10 cellular contexts compared by ENCODE assay signal in the genomic region with DNA sequence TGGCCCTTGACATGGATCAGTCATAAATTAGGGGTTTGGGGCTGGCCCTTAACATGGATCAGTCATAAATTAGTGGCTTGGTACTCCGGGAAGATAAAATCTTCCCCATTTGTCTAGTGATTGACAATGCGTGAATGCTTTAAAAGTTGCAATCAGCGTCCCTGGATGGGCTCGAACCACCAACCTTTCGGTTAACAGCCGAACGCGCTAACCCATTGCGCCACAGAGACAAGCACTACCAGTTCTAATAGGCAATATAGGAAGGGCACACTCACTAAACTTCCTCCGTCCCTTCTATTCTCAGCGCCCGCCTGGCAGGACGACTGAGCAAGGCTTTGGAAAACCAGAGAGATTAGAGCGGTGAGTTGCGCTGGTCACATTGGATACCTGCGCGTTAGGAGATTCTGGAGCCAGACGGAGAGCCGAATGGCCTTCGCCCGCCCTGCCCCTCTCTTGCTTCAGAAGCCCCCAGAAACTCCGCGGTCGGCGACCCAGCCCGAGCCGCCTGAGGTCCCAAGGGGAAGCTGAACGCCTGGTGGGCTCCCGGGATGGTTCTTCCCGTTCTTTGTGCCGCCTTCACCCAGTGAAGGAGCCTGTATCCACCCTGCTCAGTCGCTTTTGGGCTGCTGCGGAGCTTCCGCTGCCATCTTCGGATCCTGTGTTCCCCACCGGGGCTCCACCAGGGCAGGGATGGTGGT.
A peak's percentile ranks its signal among the peaks of the same experiment; 100 is the strongest.
DNase-seq lines count a peak whose midpoint lies in the region; ATAC-seq and TF ChIP-seq lines count a peak whose summit lies in the region.
"Had no signal": no experiment of that assay in that cellular context is flagged by ENCODE, and none has a peak within 500 bp of the region (broad histone marks: within the 10 kb centered on the region; RNA-seq: fewer than 3 reads in every experiment).

No MANE protein-coding gene starts in this region.

- no peaks in the 10 kb centered on the region for H3K9me3 ChIP-seq in NT2/D1 (ENCODE audit: insufficient read depth, low read length)
- H3K9me3 ChIP-seq in naive thymus-derived CD4-positive, alpha-beta T cell (ENCODE audit: control insufficient read depth in 2 of 3, low read length in 3 of 3), result no peaks in the 10 kb centered on the region
- H3K9me3 ChIP-seq in CD4-positive, alpha-beta T cell (ENCODE audit: control insufficient read depth, low read length), result no peaks in the 10 kb centered on the region
- H3K9me3 ChIP-seq: stomach had no signal

- peak overlapping the region; percentile 69 for H3K4me3 ChIP-seq in GM23338
- H3K4me3 ChIP-seq in NT2/D1 (ENCODE audit: insufficient read length, low read depth), result peak overlapping the region; percentile 51
- peak overlapping the region; percentile 42 for H3K4me3 ChIP-seq in fibroblast of pulmonary artery (replicated peaks; ENCODE audit: low read depth, low read length)
- H3K4me3 ChIP-seq in rectal smooth muscle tissue (ENCODE audit: low read length), result peak overlapping the region; percentile 27
- H3K4me3 ChIP-seq in naive thymus-derived CD4-positive, alpha-beta T cell (ENCODE audit: low read length), result no peak overlapping the region
- H3K4me3 ChIP-seq: stomach had no signal

- peak overlapping the region; percentile 78 for H3K4me2 ChIP-seq in GM23338

- H3K27me3 ChIP-seq in GM23338 (ENCODE audit: insufficient read depth) (peaks cover 6% of the 10 kb centered on the region; the same call in 1 of the 2 replicates), NT2/D1 (ENCODE audit: insufficient read depth, insufficient read length) (no peaks in the 10 kb centered on the region), rectal smooth muscle tissue (ENCODE audit: control insufficient read depth, insufficient read depth, low read length) (no peaks in the 10 kb centered on the region)
- H3K27me3 ChIP-seq in naive thymus-derived CD4-positive, alpha-beta T cell (ENCODE audit: control insufficient read depth in 2 of 2, insufficient read depth in 2 of 2, low read length in 2 of 2), result no peaks in the 10 kb centered on the region
- H3K27me3 ChIP-seq in CD4-positive, alpha-beta T cell (ENCODE audit: control insufficient read depth, insufficient read depth, low read length), result peaks cover 21% of the 10 kb centered on the region

- peak overlapping the region; percentile 89 for H3K4me3 Mint-ChIP-seq in GM23338
- no peak overlapping the region for H3K4me3 Mint-ChIP-seq in naive thymus-derived CD4-positive, alpha-beta T cell
- H3K4me3 Mint-ChIP-seq in CD4-positive, alpha-beta T cell, result no peak overlapping the region

- no peaks in the 10 kb centered on the region for H3K36me3 Mint-ChIP-seq in GM23338 (ENCODE audit: low read depth)
- peaks cover 0 to 6% (median 2%) of the 10 kb centered on the region in 5 donors for H3K36me3 Mint-ChIP-seq in naive thymus-derived CD4-positive, alpha-beta T cell
- H3K36me3 Mint-ChIP-seq in CD4-positive, alpha-beta T cell (ENCODE audit: low read depth), result no peaks in the 10 kb centered on the region

- H3K9me2 ChIP-seq in GM23338 (ENCODE audit: insufficient read depth), result no peaks in the 10 kb centered on the region

- H3K27ac Mint-ChIP-seq in GM23338, result no peak overlapping the region
- H3K27ac Mint-ChIP-seq in naive thymus-derived CD4-positive, alpha-beta T cell, result no peak overlapping the region
- H3K27ac Mint-ChIP-seq in CD4-positive, alpha-beta T cell, result no peak overlapping the region

- H2AFZ ChIP-seq in GM23338, result no peak overlapping the region; the same call in 1 of the 2 replicates

- H3K79me2 ChIP-seq in GM23338 (replicated peaks; ENCODE audit: insufficient read depth), result no peaks in the 10 kb centered on the region

- TF ChIP-seq CTCF in GM23338 (conservative IDR thresholded peaks at IDR 0.05; ENCODE audit: low read depth in 2 of 2) (no peak), fibroblast of pulmonary artery (IDR thresholded peaks at IDR 0.05; ENCODE audit: low read length, missing control alignments) (no peak)
- no peak for TF ChIP-seq CTCF in CD4-positive, alpha-beta T cell (IDR thresholded peaks at IDR 0.05)

- H3K27ac ChIP-seq in GM23338 (ENCODE audit: low read depth) (no peak overlapping the region), rectal smooth muscle tissue (ENCODE audit: low read depth, low read length) (no peak overlapping the region)
- H3K27ac ChIP-seq in naive thymus-derived CD4-positive, alpha-beta T cell (ENCODE audit: low read depth, low read length), result no peak overlapping the region
- H3K27ac ChIP-seq in CD4-positive, alpha-beta T cell (ENCODE audit: low read depth, low read length), result no peak overlapping the region
- H3K27ac ChIP-seq: stomach had no signal

- H3K9ac ChIP-seq in NT2/D1 (ENCODE audit: insufficient read length, low read depth) (peak overlapping the region; percentile 64), rectal smooth muscle tissue (ENCODE audit: low read length) (no peak overlapping the region)

- DNase-seq in GM23338 (ENCODE audit: low spot score) (peak; percentile 62), NT2/D1 (ENCODE audit: low read depth, low spot score) (no peak), fibroblast of pulmonary artery (ENCODE audit: low read depth) (peak; percentile 20)
- no peak for DNase-seq in naive thymus-derived CD4-positive, alpha-beta T cell
- no peak for DNase-seq in CD4-positive, alpha-beta T cell
- DNase-seq: activated CD4-positive, alpha-beta T cell treated with anti-CD3 and anti-CD28 coated beads, Interleukin-2, amount 50 U/mL, for 4 hours; NCI-H2171; stomach had no signal

- peaks cover 5% of the 10 kb centered on the region; the same call in 1 of the 2 replicates for H3K4me1 ChIP-seq in GM23338 (ENCODE audit: insufficient read depth)
- H3K4me1 ChIP-seq in NT2/D1 (ENCODE audit: insufficient read depth, insufficient read length), result no peaks in the 10 kb centered on the region
- H3K4me1 ChIP-seq in rectal smooth muscle tissue (ENCODE audit: control insufficient read depth, insufficient read depth, low read length), result no peaks in the 10 kb centered on the region
- H3K4me1 ChIP-seq in naive thymus-derived CD4-positive, alpha-beta T cell (ENCODE audit: control insufficient read depth in 2 of 2, insufficient read depth in 2 of 2, low read length in 2 of 2), result no peaks in the 10 kb centered on the region
- H3K4me1 ChIP-seq: stomach had no signal

- intact Hi-C loops in naive thymus-derived CD4-positive, alpha-beta T cell (cut with micrococcal nuclease), result no loop called here
- intact Hi-C loops in CD4-positive, alpha-beta T cell (cut with DNase I, micrococcal nuclease), result no loop called here

- no peaks in the 10 kb centered on the region for H3K36me3 ChIP-seq in GM23338 (ENCODE audit: insufficient read depth)
- H3K36me3 ChIP-seq in NT2/D1 (ENCODE audit: insufficient read depth, insufficient read length, low read length), result no peaks in the 10 kb centered on the region
- no peaks in the 10 kb centered on the region for H3K36me3 ChIP-seq in rectal smooth muscle tissue (ENCODE audit: control insufficient read depth, insufficient read depth, low read length)
- no peaks in the 10 kb centered on the region for H3K36me3 ChIP-seq in naive thymus-derived CD4-positive, alpha-beta T cell (ENCODE audit: control insufficient read depth in 2 of 3, insufficient read depth in 3 of 3, low read length in 3 of 3)
- H3K36me3 ChIP-seq: stomach had no signal

- ATAC-seq in GM23338 (peak; percentile 89), GM19452 (IDR thresholded peaks at IDR 0.05; ENCODE audit: unreplicated experiment) (no peak)
- no peak for ATAC-seq in naive thymus-derived CD4-positive, alpha-beta T cell
- no peak for ATAC-seq in CD4-positive, alpha-beta T cell (ENCODE audit: poor library complexity)

- H4K20me1 ChIP-seq in GM23338 (replicated peaks; ENCODE audit: insufficient read depth), result no peaks in the 10 kb centered on the region

- H3K4me1 Mint-ChIP-seq in GM23338, result no peaks in the 10 kb centered on the region
- H3K4me1 Mint-ChIP-seq in naive thymus-derived CD4-positive, alpha-beta T cell, result no peaks in the 10 kb centered on the region
- no peaks in the 10 kb centered on the region for H3K4me1 Mint-ChIP-seq in CD4-positive, alpha-beta T cell (ENCODE audit: low read depth)

- peaks cover 8% of the 10 kb centered on the region for H3K27me3 Mint-ChIP-seq in GM23338 (ENCODE audit: insufficient read depth, low read depth, poor library complexity)
- peaks cover 42 to 62% (median 49%) of the 10 kb centered on the region in 5 donors for H3K27me3 Mint-ChIP-seq in naive thymus-derived CD4-positive, alpha-beta T cell
- peaks cover 59% of the 10 kb centered on the region for H3K27me3 Mint-ChIP-seq in CD4-positive, alpha-beta T cell

- H3K9me3 Mint-ChIP-seq in GM23338, result peaks cover 2% of the 10 kb centered on the region; the same call in 1 of the 3 replicates
- peaks cover 0 to 19% (median 3%) of the 10 kb centered on the region in 11 donors for H3K9me3 Mint-ChIP-seq in naive thymus-derived CD4-positive, alpha-beta T cell
- no peaks in the 10 kb centered on the region for H3K9me3 Mint-ChIP-seq in CD4-positive, alpha-beta T cell

- POLR2A ChIA-PET in naive thymus-derived CD4-positive, alpha-beta T cell (lab: Charles Lee), result no interaction called here
- POLR2A ChIA-PET in CD4-positive, alpha-beta T cell (lab: Charles Lee), result no interaction called here

- no peaks in the 10 kb centered on the region for H3F3A ChIP-seq in GM23338 (replicated peaks; ENCODE audit: low read depth)

- CTCF ChIA-PET in naive thymus-derived CD4-positive, alpha-beta T cell (lab: Charles Lee), result no interaction called here
- CTCF ChIA-PET in CD4-positive, alpha-beta T cell (lab: Charles Lee), result no interaction called here

TF ChIP-seq in GM23338, 12 proteins besides CTCF, POLR2A, EP300 and RAD21 (continues in another document):
- TF ChIP-seq POLR2AphosphoS5 (IDR thresholded peaks at IDR 0.05; ENCODE audit: low read depth), result no peak

Comparison
In these comparisons a context has a peak if more than half of its experiments do, and no peak if none do; other contexts are left out.
1. DNase-seq: peak in GM23338 (single experiment) and fibroblast of pulmonary artery (single experiment); none in NT2/D1 (single experiment), naive thymus-derived CD4-positive, alpha-beta T cell (0 of 9) and CD4-positive, alpha-beta T cell (0 of 10).